ENCODE assay signal across 24 cellular contexts in the genomic region with DNA sequence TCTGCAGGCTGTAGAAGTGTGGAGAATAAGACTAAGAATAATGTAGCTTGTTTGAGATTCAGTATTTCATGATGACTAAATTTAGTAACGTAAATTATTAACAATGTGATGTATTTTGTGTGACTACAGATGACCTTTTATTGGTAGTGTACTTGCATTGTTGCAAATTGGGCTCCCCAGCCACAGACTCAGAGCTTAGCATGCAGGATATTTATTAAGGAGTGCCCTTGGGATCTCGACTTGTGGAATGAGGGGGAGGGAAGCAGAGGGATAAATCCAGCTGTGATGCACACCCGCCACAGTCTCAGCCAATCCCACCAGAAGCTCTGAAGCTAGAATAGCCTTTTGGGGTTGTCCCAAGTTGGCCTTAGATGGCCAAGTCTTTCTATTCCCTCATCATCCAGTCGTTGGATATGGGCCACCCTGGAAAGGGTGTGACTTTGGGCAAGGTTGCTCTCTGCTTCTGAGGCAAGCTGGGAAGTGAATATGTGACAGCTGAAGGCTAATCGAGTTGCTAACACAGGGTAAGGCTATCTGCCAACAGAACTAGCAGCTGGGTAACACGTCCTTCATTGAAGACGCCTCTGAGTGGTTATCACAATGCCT. TPM values are rescaled to one million over a fixed set of nuclear protein-coding genes. Genes with fewer than 3 reads are reported as not detected.
A peak's percentile ranks its signal among the peaks of the same experiment; 100 is the strongest.
DNase-seq lines count a peak whose midpoint lies in the region; ATAC-seq, FAIRE-seq and TF ChIP-seq lines count a peak whose summit lies in the region.
"Had no signal": no experiment of that assay in that cellular context is flagged by ENCODE, and none has a peak within 500 bp of the region (broad histone marks: within the 10 kb centered on the region; RNA-seq: fewer than 3 reads in every experiment).

No MANE protein-coding gene starts in this region.

- no peak for TF ChIP-seq POLR2A in gastroesophageal sphincter (IDR thresholded peaks at IDR 0.05)

- peaks cover 0 to 9% (median 0%) of the 10 kb centered on the region in 3 donors for H3K4me1 ChIP-seq in gastroesophageal sphincter
- H3K4me1 ChIP-seq: breast epithelium, sigmoid colon, SJSA1 had no signal

- H3K27ac ChIP-seq in gastroesophageal sphincter = no peak overlapping the region
- H3K27ac ChIP-seq: breast epithelium, sigmoid colon, SJSA1, thoracic aorta, VCaP had no signal

- no peaks in the 10 kb centered on the region for H3K9me3 ChIP-seq in gastroesophageal sphincter
- H3K9me3 ChIP-seq: breast epithelium, sigmoid colon, SJSA1, thoracic aorta had no signal

- no peak overlapping the region for H3K4me3 ChIP-seq in gastroesophageal sphincter
- H3K4me3 ChIP-seq: breast epithelium, sigmoid colon, SJSA1, thoracic aorta had no signal

- 31 to 35% methylated on average over 5 to 6 of the region's 7 CpGs for WGBS in gastroesophageal sphincter (ENCODE audit: low coverage in 1 of 2), 2 donors

- no peaks in the 10 kb centered on the region for H3K36me3 ChIP-seq in gastroesophageal sphincter
- H3K36me3 ChIP-seq: breast epithelium, sigmoid colon, SJSA1, thoracic aorta had no signal

- TF ChIP-seq EP300 in gastroesophageal sphincter (IDR thresholded peaks at IDR 0.05) = no peak

- no peak for TF ChIP-seq CTCF in gastroesophageal sphincter (IDR thresholded peaks at IDR 0.05)
- no peak for TF ChIP-seq CTCF in omental fat pad (IDR thresholded peaks at IDR 0.05)

- FAIRE-seq in urothelium cell line (lab: Jason Lieb, UNC) = no peak
- FAIRE-seq: endothelial cell of umbilical vein had no signal

- no peaks in the 10 kb centered on the region for H3K27me3 ChIP-seq in gastroesophageal sphincter
- H3K27me3 ChIP-seq: breast epithelium, sigmoid colon, SJSA1 had no signal

- DNase-seq in LHCN-M2 (ENCODE audit: low read depth) = peak; percentile 59
- DNase-seq in NCI-H446 treated with DMSO at 0.1 percent for 48 hours (lab: John Stamatoyannopoulos, UW) = peak; percentile 67
- DNase-seq in renal cortical epithelial cell (ENCODE audit: low read depth) = peak; percentile 46
- no peak for DNase-seq in NCI-H2081 treated with DMSO at 0.1 percent for 48 hours (lab: John Stamatoyannopoulos, UW)
- DNase-seq in urothelium cell line (ENCODE audit: low spot score) = no peak
- no peak for DNase-seq in omental fat pad (ENCODE audit: low spot score)
- DNase-seq: activated CD4-positive, alpha-beta memory T cell treated with anti-CD3 and anti-CD28 coated beads for 36 hours; activated gamma-delta T cell treated with Interleukin-2 at 50 U/mL for 16 hours; activated T-cell treated with anti-CD3 and anti-CD28 coated beads for 4 hours; CD4-positive, CD25-positive, alpha-beta regulatory T cell; foreskin fibroblast; GDM1; islet precursor cell; MM.1S; NCI-H2107; NCI-H526 treated with DMSO at 0.1 percent for 48 hours; nucleus accumbens; sigmoid colon had no signal

- peak; percentile 53 for ATAC-seq in gastroesophageal sphincter
- ATAC-seq in omental fat pad (ENCODE audit: low FRiP score) = no peak

RNA-seq across cellular contexts. Expression of gene USP44, which starts 42.1 kb away (rescaled TPM):
- total RNA-seq in LHCN-M2 (2014; rRNA removed) (not detected in 2 replicates), gastroesophageal sphincter (1 to 10 TPM; 5.9 to 9.7 (median 6.0) TPM), renal cortical epithelial cell (4.2 and 7.2 TPM in 2 replicates), omental fat pad (1 to 10 TPM; 1.3 to 4.7 (median 4.0) TPM)
- 0.06 TPM for polyA plus RNA-seq in LHCN-M2 (2012)

Comparison
In these comparisons a context has a peak if more than half of its experiments do, and no peak if none do; other contexts are left out.
1. DNase-seq: peak in LHCN-M2 (single experiment), NCI-H446 treated with DMSO at 0.1 percent for 48 hours (single experiment) and renal cortical epithelial cell (single experiment); none in NCI-H2081 treated with DMSO at 0.1 percent for 48 hours (single experiment), urothelium cell line (single experiment) and omental fat pad (single experiment).